In the genomic region with DNA sequence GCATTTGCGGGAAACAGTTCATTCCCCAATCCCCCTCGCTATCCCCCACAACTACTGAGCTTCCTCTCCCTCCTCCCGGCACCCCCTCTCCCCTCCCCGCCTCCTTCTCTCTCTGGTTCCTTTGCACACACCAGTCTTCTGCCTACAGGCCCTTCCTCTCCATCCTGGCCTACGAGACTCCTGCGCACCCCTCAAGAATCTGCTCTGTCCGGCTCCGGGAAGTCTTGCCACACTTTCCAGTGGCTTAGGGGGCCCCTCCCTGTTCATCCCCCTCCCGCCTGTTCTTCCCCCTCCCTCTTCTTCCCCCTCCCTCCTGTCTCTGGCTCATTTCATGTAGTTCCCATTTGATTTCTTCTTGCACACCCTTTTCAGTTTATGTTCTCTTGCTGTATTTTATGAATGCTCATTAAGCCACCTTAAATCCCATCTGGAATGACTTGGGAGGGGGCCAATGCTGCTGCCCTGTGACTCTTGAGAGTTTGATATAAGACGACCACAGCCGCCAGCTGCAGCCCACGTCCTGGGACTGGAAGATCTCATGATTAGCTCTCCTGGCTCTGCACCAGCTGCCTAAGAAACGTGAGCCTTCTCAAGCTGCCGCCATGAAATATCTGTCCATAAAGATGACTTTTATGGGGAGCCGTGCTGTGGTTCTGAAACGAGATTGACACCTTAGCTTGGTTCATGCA, we compare ENCODE assay signal across 16 cellular contexts. TPM values are rescaled to one million over a fixed set of nuclear protein-coding genes. Genes with fewer than 3 reads are reported as not detected.
A peak's percentile ranks its signal among the peaks of the same experiment; 100 is the strongest.
DNase-seq lines count a peak whose midpoint lies in the region; ATAC-seq and TF ChIP-seq lines count a peak whose summit lies in the region.
"Had no signal": no experiment of that assay in that cellular context is flagged by ENCODE, and none has a peak within 500 bp of the region (broad histone marks: within the 10 kb centered on the region; RNA-seq: fewer than 3 reads in every experiment).

No MANE protein-coding gene starts in this region.

- H4K20me1 ChIP-seq in BLaER1 treated with 17β-estradiol and CSF1 and Interleukin-3, amounts not matched to agents 10 nM and 100 nM: no peaks in the 10 kb centered on the region

- H3K9ac ChIP-seq in BLaER1 treated with 17β-estradiol and CSF1 and Interleukin-3, amounts not matched to agents 10 nM and 100 nM: no peak overlapping the region

- H3K36me3 ChIP-seq in BLaER1 treated with 17β-estradiol and CSF1 and Interleukin-3, amounts not matched to agents 10 nM and 100 nM: no peaks in the 10 kb centered on the region
- H3K36me3 ChIP-seq: HAP-1 had no signal

- peak overlapping the region; percentile 69 to 97 (median 83) for H3K27ac Mint-ChIP-seq in nephron
- H3K27ac Mint-ChIP-seq: activated T-cell treated with anti-CD3 and anti-CD28 coated beads, Interleukin-2, amount 50 U/mL, for 72 hours; progenitor cell of endocrine pancreas; T-helper 1 cell treated with Interleukin-12 subunit alpha and Interleukin-12 subunit beta and Interleukin-4 antibody, amounts not matched to agents 30 μg/mL and 1 μg/mL, for 36 hours had no signal

- H3K4me1 ChIP-seq in BLaER1 treated with 17β-estradiol and CSF1 and Interleukin-3, amounts not matched to agents 10 nM and 100 nM: peaks cover 22 to 71% (median 56%) of the 10 kb centered on the region in 10 experiments
- H3K4me1 ChIP-seq: HAP-1 had no signal

- H3K4me1 Mint-ChIP-seq in nephron: peaks cover 46% of the 10 kb centered on the region

- peaks cover 0 to under 1% (median 0%) of the 10 kb centered on the region in 11 experiments; a peak in 1 of 22 replicates for H3K9me3 ChIP-seq in BLaER1 treated with 17β-estradiol and CSF1 and Interleukin-3, amounts not matched to agents 10 nM and 100 nM (replicated peaks in 1 of 11)
- H3K9me3 ChIP-seq: HAP-1 had no signal

- H3K36me3 Mint-ChIP-seq in nephron (ENCODE audit: low read depth): no peaks in the 10 kb centered on the region

- H3K27me3 Mint-ChIP-seq in nephron (ENCODE audit: low read depth): peaks cover 1% of the 10 kb centered on the region

- H3K4me2 ChIP-seq in BLaER1 treated with 17β-estradiol and CSF1 and Interleukin-3, amounts not matched to agents 10 nM and 100 nM: peak overlapping the region; percentile 49 to 76 (median 64)
- H3K4me2 ChIP-seq: PC-9 had no signal

- no peak for TF ChIP-seq CTCF in nephron (IDR thresholded peaks at IDR 0.05; ENCODE audit: unreplicated experiment in 3 of 3)

- ATAC-seq in GM19324 (IDR thresholded peaks at IDR 0.05; ENCODE audit: low FRiP score, unreplicated experiment): no peak
- no peak for ATAC-seq in GM18511 (IDR thresholded peaks at IDR 0.05; ENCODE audit: unreplicated experiment)
- ATAC-seq: activated T-cell treated with anti-CD3 and anti-CD28 coated beads, Interleukin-2, amount 50 U/mL, for 72 hours had no signal

- H3K4me3 ChIP-seq in BLaER1 treated with 17β-estradiol and CSF1 and Interleukin-3, amounts not matched to agents 10 nM and 100 nM: no peak overlapping the region
- H3K4me3 ChIP-seq: HAP-1, PC-9 had no signal

- DNase-seq in LHCN-M2 (ENCODE audit: low read depth): peak; percentile 37
- DNase-seq in cerebellar cortex (ENCODE audit: low spot score): peak; percentile 66
- no peak for DNase-seq in NCI-H510A treated with DMSO at 0.1 percent for 48 hours (lab: John Stamatoyannopoulos, UW)
- DNase-seq in SHP77 (lab: John Stamatoyannopoulos, UW): no peak
- DNase-seq: activated CD4-positive, alpha-beta T cell treated with anti-CD3 and anti-CD28 coated beads, Interleukin-2, amount 50 U/mL, for 1 hour; activated T-cell treated with anti-CD3 and anti-CD28 coated beads, Interleukin-2, amount 50 U/mL, for 72 hours; AML-193; foreskin fibroblast; PC-9 had no signal

- peaks cover 0 to 2% (median 0%) of the 10 kb centered on the region in 11 experiments; a peak in 1 of 22 replicates for H3K27me3 ChIP-seq in BLaER1 treated with 17β-estradiol and CSF1 and Interleukin-3, amounts not matched to agents 10 nM and 100 nM

- H3K9me3 Mint-ChIP-seq in nephron: peaks cover under 1% of the 10 kb centered on the region
- H3K9me3 Mint-ChIP-seq: activated T-cell treated with anti-CD3 and anti-CD28 coated beads, Interleukin-2, amount 50 U/mL, for 72 hours; T-helper 1 cell treated with Interleukin-12 subunit alpha and Interleukin-12 subunit beta and Interleukin-4 antibody, amounts not matched to agents 30 μg/mL and 1 μg/mL, for 36 hours had no signal

- H3K27ac ChIP-seq in BLaER1 treated with 17β-estradiol and CSF1 and Interleukin-3, amounts not matched to agents 10 nM and 100 nM: no peak overlapping the region
- H3K27ac ChIP-seq: PC-9 had no signal

- H3K4me3 Mint-ChIP-seq in nephron: peak overlapping the region; percentile 11 to 50 (median 48)
- H3K4me3 Mint-ChIP-seq: activated T-cell treated with anti-CD3 and anti-CD28 coated beads, Interleukin-2, amount 50 U/mL, for 72 hours; T-helper 1 cell treated with Interleukin-12 subunit alpha and Interleukin-12 subunit beta and Interleukin-4 antibody, amounts not matched to agents 30 μg/mL and 1 μg/mL, for 36 hours had no signal

RNA-seq across cellular contexts. Expression of gene RPS6KA4, which starts 50.9 kb away (rescaled TPM):
- total RNA-seq in LHCN-M2 (2014; rRNA removed): 56.2 and 64.1 TPM in 2 replicates
- polyA plus RNA-seq in LHCN-M2 (2012): 45.6 TPM

Comparison
In these comparisons a context has a peak if more than half of its experiments do, and no peak if none do; other contexts are left out.
1. DNase-seq: peak in LHCN-M2 (single experiment) and cerebellar cortex (single experiment); none in NCI-H510A treated with DMSO at 0.1 percent for 48 hours (single experiment) and SHP77 (0 of 2).